In genomic region chrX:11462648-11463047, GRCh38 we compare ENCODE assay signal across 23 cellular contexts.
DNase-seq lines count a peak whose midpoint lies in the region; ATAC-seq and TF ChIP-seq lines count a peak whose summit lies in the region.
"Had no signal": no experiment of that assay in that cellular context is flagged by ENCODE, and none has a peak within 500 bp of the region (broad histone marks: within the 10 kb centered on the region; RNA-seq: fewer than 3 reads in every experiment).

No MANE protein-coding gene starts in this region.

- no peaks in the 10 kb centered on the region for H3K79me1 ChIP-seq in IMR-90 (ENCODE audit: low read depth in 1 of 2, low read length in 2 of 2)

- H3K9ac ChIP-seq in IMR-90 (ENCODE audit: low read depth, low read length) (no peak overlapping the region), PC-3 (ENCODE audit: low read length) (no peak overlapping the region)

- H4K5ac ChIP-seq in IMR-90 (ENCODE audit: low read depth, low read length), result no peak overlapping the region

- no peak overlapping the region for H3K4me3 ChIP-seq in IMR-90 (ENCODE audit: insufficient read depth, low read depth, low read length)
- no peak overlapping the region for H3K4me3 ChIP-seq in thyroid gland (replicated peaks in 1 of 3)
- no peak overlapping the region for H3K4me3 ChIP-seq in PC-3 (ENCODE audit: low read length)
- H3K4me3 ChIP-seq in vagina, result no peak overlapping the region
- H3K4me3 ChIP-seq: GM12878, MG63 had no signal

- no peaks in the 10 kb centered on the region for H3K27me3 ChIP-seq in IMR-90 (ENCODE audit: control insufficient read depth, insufficient read depth, low read length)
- no peaks in the 10 kb centered on the region for H3K27me3 ChIP-seq in thyroid gland
- H3K27me3 ChIP-seq in PC-3 (ENCODE audit: low read length), result no peaks in the 10 kb centered on the region
- H3K27me3 ChIP-seq in vagina, result no peaks in the 10 kb centered on the region
- H3K27me3 ChIP-seq: MG63 had no signal

- H3K9me2 ChIP-seq in PC-3 (replicated peaks; ENCODE audit: low read length), result no peaks in the 10 kb centered on the region

- peaks cover 2% of the 10 kb centered on the region for H3K27me3 Mint-ChIP-seq in endothelial cell (ENCODE audit: unreplicated experiment)

- H3K56ac ChIP-seq in IMR-90 (ENCODE audit: extremely low read depth, insufficient read depth, low read length), result no peak overlapping the region

- no peak overlapping the region for H2BK120ac ChIP-seq in IMR-90 (ENCODE audit: low read depth, low read length)

- in situ Hi-C loops in IMR-90 (cut with MboI; ENCODE audit: low sequenced_read_pairs), result no loop called here

- H3K4me1 Mint-ChIP-seq in endothelial cell (ENCODE audit: unreplicated experiment), result peaks cover 9% of the 10 kb centered on the region
- H3K4me1 Mint-ChIP-seq: B cell; CD4-positive, CD25-positive, alpha-beta regulatory T cell had no signal

- H4K91ac ChIP-seq in IMR-90 (ENCODE audit: insufficient read depth, low read depth, low read length), result no peak overlapping the region

- TF ChIP-seq POLR2A in IMR-90 (IDR thresholded peaks at IDR 0.05; ENCODE audit: low read depth, low read length) (no peak), thyroid gland (IDR thresholded peaks at IDR 0.05) (no peak), vagina (IDR thresholded peaks at IDR 0.05) (no peak)

- intact Hi-C loops in IMR-90 (cut with micrococcal nuclease) (loop anchor here (5.0 kb wide), 1 partner anchor 55 kb away; no protein-coding TSS in a partner anchor), thyroid gland (cut with DNase I) (no loop called here), PC-3 (cut with micrococcal nuclease) (loop anchor here (5.0 kb wide), 2 partner anchors 80 to 295 kb away; partner anchors contain the start of gene MSL3), vagina (cut with DNase I) (no loop called here)

- peaks cover 12% of the 10 kb centered on the region; the same call in 1 of the 2 replicates for H3K9me1 ChIP-seq in IMR-90 (ENCODE audit: insufficient read depth, low read length)

- H3K9me3 ChIP-seq in IMR-90 (ENCODE audit: control insufficient read depth, insufficient read depth, low read length) (no peaks in the 10 kb centered on the region), thyroid gland (no peaks in the 10 kb centered on the region), PC-3 (ENCODE audit: low read length) (no peaks in the 10 kb centered on the region), vagina (no peaks in the 10 kb centered on the region)
- H3K9me3 ChIP-seq: MG63 had no signal

- no peaks in the 10 kb centered on the region for H3K79me2 ChIP-seq in PC-3 (ENCODE audit: low read length)

- H2AFZ ChIP-seq in IMR-90 (replicated peaks; ENCODE audit: low read length, poor library complexity) (no peak overlapping the region), PC-3 (ENCODE audit: low read length) (no peak overlapping the region)

- dilution Hi-C loops in IMR-90 (cut with HindIII; ENCODE audit: low sequenced_read_pairs, unreplicated experiment), result no loop called here

- H3K27ac ChIP-seq in IMR-90 (ENCODE audit: insufficient read depth, low read length), result no peak overlapping the region
- H3K27ac ChIP-seq in thyroid gland, result peak overlapping the region; percentile 60 to 66 (median 66)
- H3K27ac ChIP-seq in PC-3 (ENCODE audit: low read length), result no peak overlapping the region
- H3K27ac ChIP-seq in vagina, result no peak overlapping the region

- no peak overlapping the region for H3K14ac ChIP-seq in IMR-90 (replicated peaks; ENCODE audit: low read depth, low read length)

- no peak for TF ChIP-seq RAD21 in IMR-90 (IDR thresholded peaks at IDR 0.05; ENCODE audit: low read length)

- no peak overlapping the region for H2BK5ac ChIP-seq in IMR-90 (ENCODE audit: low read depth, low read length, poor library complexity, severe bottlenecking)

- no peaks in the 10 kb centered on the region for H3K36me3 Mint-ChIP-seq in endothelial cell (ENCODE audit: low read depth, unreplicated experiment)
- H3K36me3 Mint-ChIP-seq: CD4-positive, CD25-positive, alpha-beta regulatory T cell had no signal

- H3K4me1 ChIP-seq in IMR-90 (ENCODE audit: control insufficient read depth, insufficient read depth, low read length) (peaks cover 4% of the 10 kb centered on the region), thyroid gland (peaks cover 8 to 30% of the 10 kb centered on the region in 2 donors), PC-3 (ENCODE audit: insufficient read depth, low read length) (peaks cover 31% of the 10 kb centered on the region), vagina (no peaks in the 10 kb centered on the region)

- H3K4ac ChIP-seq in IMR-90 (ENCODE audit: low read depth, low read length), result no peak overlapping the region

- TF ChIP-seq CTCF in IMR-90 (conservative IDR thresholded peaks at IDR 0.05; ENCODE audit: low read depth, low read length) (no peak), endothelial cell (IDR thresholded peaks at IDR 0.05; ENCODE audit: unreplicated experiment) (no peak), thyroid gland (IDR thresholded peaks at IDR 0.05) (no peak), PC-3 (conservative IDR thresholded peaks at IDR 0.05; ENCODE audit: low read depth, low read length) (no peak), vagina (IDR thresholded peaks at IDR 0.05) (no peak)

- no peaks in the 10 kb centered on the region for H4K20me1 ChIP-seq in IMR-90 (ENCODE audit: insufficient read depth, low read length)
- H4K20me1 ChIP-seq in PC-3 (ENCODE audit: low read length), result no peaks in the 10 kb centered on the region

- H3K18ac ChIP-seq in IMR-90 (ENCODE audit: low read depth, low read length), result peak overlapping the region; percentile 41; the same call in 1 of the 2 replicates

- no TSS peak for BruUV-seq in IMR-90 (replicated peaks; lab: Mats Ljungman, UMichigan)
- BruUV-seq in PC-3 (replicated peaks; lab: Mats Ljungman, UMichigan), result no TSS peak

- no peak overlapping the region for H3K4me3 Mint-ChIP-seq in endothelial cell (ENCODE audit: unreplicated experiment)
- H3K4me3 Mint-ChIP-seq: B cell; CD4-positive, CD25-positive, alpha-beta regulatory T cell had no signal

- POLR2A ChIA-PET in IMR-90 (lab: Charles Lee; ENCODE audit: unreplicated experiment), result no interaction called here
- POLR2A ChIA-PET in PC-3 (lab: Charles Lee; ENCODE audit: unreplicated experiment), result no interaction called here

- H3K36me3 ChIP-seq in IMR-90 (ENCODE audit: control insufficient read depth, insufficient read depth, low read length) (no peaks in the 10 kb centered on the region), thyroid gland (no peaks in the 10 kb centered on the region), PC-3 (ENCODE audit: low read depth, low read length) (no peaks in the 10 kb centered on the region), vagina (no peaks in the 10 kb centered on the region)
- H3K36me3 ChIP-seq: MG63 had no signal

- H2AK9ac ChIP-seq in IMR-90 (replicated peaks; ENCODE audit: low read depth, low read length, poor library complexity), result no peak overlapping the region

- H3K27ac Mint-ChIP-seq in endothelial cell (ENCODE audit: unreplicated experiment), result peak overlapping the region; percentile 24
- H3K27ac Mint-ChIP-seq: B cell; CD4-positive, CD25-positive, alpha-beta regulatory T cell had no signal

- no peak overlapping the region for H2BK20ac ChIP-seq in IMR-90 (ENCODE audit: low read depth, low read length)

- CTCF ChIA-PET in IMR-90 (lab: Yijun Ruan, JAX) (no interaction called here), PC-3 (lab: Charles Lee) (no interaction called here)

- ATAC-seq in IMR-90 (ENCODE audit: low read depth) (no peak), PC-3 (no peak)
- ATAC-seq: GM12878, Panc1, Right ventricle myocardium inferior had no signal

- no CpG with 5 or more reads among the region's 2 CpGs for WGBS in IMR-90 (ENCODE audit: extremely low coverage in 2 of 2, insufficient read length in 1 of 2), 2 experiments
- WGBS in thyroid gland, 2 donors, result 19 to 33% methylated on average over 2 of the region's 2 CpGs

- H4K8ac ChIP-seq in IMR-90 (ENCODE audit: low read depth in 2 of 2, low read length in 2 of 2), result no peak overlapping the region

- no peak overlapping the region for H3K4me2 ChIP-seq in IMR-90 (ENCODE audit: low read depth, low read length)
- no peak overlapping the region for H3K4me2 ChIP-seq in PC-3 (ENCODE audit: low read length)

- no peak overlapping the region for H2AK5ac ChIP-seq in IMR-90 (ENCODE audit: low read depth, low read length)

- DNase-seq in IMR-90 (no peak), NCI-H345 treated with DMSO at 0.1 percent for 48 hours (lab: John Stamatoyannopoulos, UW; ENCODE audit: unreplicated experiment) (peak; percentile 45), endothelial cell (ENCODE audit: low spot score) (no peak), thyroid gland (peak in 1 of 2 donors; percentile 21), NCI-H2196 treated with DMSO at 0.1 percent for 48 hours (lab: John Stamatoyannopoulos, UW; ENCODE audit: unreplicated experiment) (no peak), PC-3 (no peak), vagina (ENCODE audit: extremely low spot score in 2 of 2) (no peak)
- DNase-seq: CD4-positive, CD25-positive, alpha-beta regulatory T cell; COR-L47; DMS153; EL; Karpas-422; MG63; NCI-H1092; NCI-H1436 treated with DMSO at 0.1 percent for 48 hours; NCI-H2081 treated with DMSO at 0.1 percent for 48 hours; NCI-H2227 treated with DMSO at 0.1 percent for 48 hours; NCI-H524 treated with DMSO at 0.1 percent for 48 hours; SW 1271 had no signal

- H2BK15ac ChIP-seq in IMR-90 (ENCODE audit: low read depth, low read length), result no peak overlapping the region

- no peaks in the 10 kb centered on the region for H3K9me3 Mint-ChIP-seq in endothelial cell (ENCODE audit: unreplicated experiment)
- H3K9me3 Mint-ChIP-seq: CD4-positive, CD25-positive, alpha-beta regulatory T cell had no signal

- no peak overlapping the region for H3K23ac ChIP-seq in IMR-90 (ENCODE audit: low read depth, low read length)

- H3F3A ChIP-seq in PC-3 (ENCODE audit: low read length, unreplicated experiment), result peaks cover 5% of the 10 kb centered on the region

TF ChIP-seq in IMR-90, 13 proteins besides CTCF, POLR2A, EP300 and RAD21 (continues in another document):
- no peak for TF ChIP-seq NFE2L2 (IDR thresholded peaks at IDR 0.05; ENCODE audit: low read depth, low read length)
- no peak for TF ChIP-seq CEBPB (IDR thresholded peaks at IDR 0.05; ENCODE audit: low read depth, low read length)
- TF ChIP-seq SMC3 (IDR thresholded peaks at IDR 0.05; ENCODE audit: low read depth, low read length), result no peak
- no peak for TF ChIP-seq RFX5 (IDR thresholded peaks at IDR 0.05; ENCODE audit: low read depth, low read length)
- no peak for TF ChIP-seq BHLHE40 (IDR thresholded peaks at IDR 0.05; ENCODE audit: low read depth, low read length)
- TF ChIP-seq ELK1 (IDR thresholded peaks at IDR 0.05; ENCODE audit: borderline replicate concordance, low read depth, low read length), result no peak
- TF ChIP-seq CHD1 (IDR thresholded peaks at IDR 0.05; ENCODE audit: low read depth, low read length), result no peak

Comparison
In these comparisons a context has a peak if more than half of its experiments do, and no peak if none do; other contexts are left out.
1. H3K27ac ChIP-seq: peak in thyroid gland (3 of 3); none in IMR-90 (single experiment), PC-3 (single experiment) and vagina (single experiment).
2. intact Hi-C loops: an anchor here in IMR-90 (5.0 kb wide) and PC-3 (5.0 kb wide); none called in thyroid gland and vagina.